In genomic region chr17:18625509-18626104, GRCh38 we compare ENCODE assay signal across 9 cellular contexts. TPM values are rescaled to one million over a fixed set of nuclear protein-coding genes. Genes with fewer than 3 reads are reported as not detected.
DNase-seq lines count a peak whose midpoint lies in the region; ATAC-seq and TF ChIP-seq lines count a peak whose summit lies in the region.
"Not testable (repeated sequence)": the region's sequence is repeated elsewhere in the genome, so short reads cannot be mapped to it uniquely, and the experiment has no call there.
"Had no signal": no experiment of that assay in that cellular context is flagged by ENCODE, and none has a peak within 500 bp of the region (broad histone marks: within the 10 kb centered on the region; RNA-seq: fewer than 3 reads in every experiment).

No MANE protein-coding gene starts in this region.

- not testable (repeated sequence) for H3K27me3 ChIP-seq in AG04450 (ENCODE audit: control insufficient read depth, insufficient read depth, low read length)

- H3K4me3 ChIP-seq in AG04450 (ENCODE audit: low read depth, low read length) = peak overlapping the region; percentile 57

- peak overlapping the region; percentile 91 for H3K27ac Mint-ChIP-seq in activated CD8-positive, alpha-beta T cell treated with anti-CD3 and anti-CD28 coated beads, Interleukin-2, amount 10 ng/mL, durations not matched to agents 7 days and 5 days
- H3K27ac Mint-ChIP-seq in dendritic cell treated with granulocyte-macrophage colony-stimulating factor and Interleukin-4, amounts not matched to agents 40 ng/mL and 50 ng/mL, for 4 days = peak overlapping the region; percentile 90

- H3K9me3 ChIP-seq in AG04450 (ENCODE audit: control insufficient read depth, insufficient read depth, low read length) = not testable (repeated sequence)

- not testable (repeated sequence) for H3K27me3 Mint-ChIP-seq in activated CD8-positive, alpha-beta T cell treated with anti-CD3 and anti-CD28 coated beads, Interleukin-2, amount 10 ng/mL, durations not matched to agents 7 days and 5 days (ENCODE audit: low read depth); dendritic cell treated with granulocyte-macrophage colony-stimulating factor and Interleukin-4, amounts not matched to agents 40 ng/mL and 50 ng/mL, for 4 days

- intact Hi-C loops in dendritic cell treated with granulocyte-macrophage colony-stimulating factor and Interleukin-4, amounts not matched to agents 40 ng/mL and 50 ng/mL, for 4 days (cut with micrococcal nuclease) = not testable (repeated sequence)

- DNase-seq in AG04450 (ENCODE audit: low read depth, low spot score) = peak; percentile 45
- DNase-seq in GM19238 (ENCODE audit: insufficient read length, low spot score) = peak; percentile 31
- DNase-seq in NOMO-1 treated with DMSO at 0.1 percent for 48 hours (lab: John Stamatoyannopoulos, UW; ENCODE audit: unreplicated experiment) = peak; percentile 51
- peak; percentile 95 for DNase-seq in activated CD8-positive, alpha-beta T cell treated with anti-CD3 and anti-CD28 coated beads, Interleukin-2, amount 10 ng/mL, durations not matched to agents 7 days and 5 days
- peak; percentile 85 for DNase-seq in left kidney (ENCODE audit: low read depth, low spot score)
- DNase-seq in stimulated activated CD4-positive, alpha-beta T cell treated with anti-CD3 and anti-CD28 coated beads, Interleukin-12 subunit alpha, Interleukin-12 subunit beta, amount 100 ng/mL, for 4 hours = peak; percentile 94

- peak; percentile 84 for TF ChIP-seq CTCF in AG04450 (IDR thresholded peaks at IDR 0.05; ENCODE audit: low read depth, low read length)

- H3K9me3 Mint-ChIP-seq in activated CD8-positive, alpha-beta T cell treated with anti-CD3 and anti-CD28 coated beads, Interleukin-2, amount 10 ng/mL, durations not matched to agents 7 days and 5 days (ENCODE audit: insufficient read depth); dendritic cell treated with granulocyte-macrophage colony-stimulating factor and Interleukin-4, amounts not matched to agents 40 ng/mL and 50 ng/mL, for 4 days: not testable (repeated sequence)

- peaks cover 10% of the 10 kb centered on the region for H3K4me1 Mint-ChIP-seq in activated CD8-positive, alpha-beta T cell treated with anti-CD3 and anti-CD28 coated beads, Interleukin-2, amount 10 ng/mL, durations not matched to agents 7 days and 5 days (ENCODE audit: low read depth)
- H3K4me1 Mint-ChIP-seq in dendritic cell treated with granulocyte-macrophage colony-stimulating factor and Interleukin-4, amounts not matched to agents 40 ng/mL and 50 ng/mL, for 4 days (ENCODE audit: low read depth) = peaks cover 12% of the 10 kb centered on the region

- peak overlapping the region; percentile 81 for H3K4me3 Mint-ChIP-seq in activated CD8-positive, alpha-beta T cell treated with anti-CD3 and anti-CD28 coated beads, Interleukin-2, amount 10 ng/mL, durations not matched to agents 7 days and 5 days
- H3K4me3 Mint-ChIP-seq in dendritic cell treated with granulocyte-macrophage colony-stimulating factor and Interleukin-4, amounts not matched to agents 40 ng/mL and 50 ng/mL, for 4 days = peak overlapping the region; percentile 80

- not testable (repeated sequence) for H3K27ac ChIP-seq in AG04450 (ENCODE audit: low read depth, low read length)

- H3K36me3 Mint-ChIP-seq in activated CD8-positive, alpha-beta T cell treated with anti-CD3 and anti-CD28 coated beads, Interleukin-2, amount 10 ng/mL, durations not matched to agents 7 days and 5 days (ENCODE audit: low read depth); dendritic cell treated with granulocyte-macrophage colony-stimulating factor and Interleukin-4, amounts not matched to agents 40 ng/mL and 50 ng/mL, for 4 days (ENCODE audit: low read depth): not testable (repeated sequence)

- ATAC-seq in HG03520 (IDR thresholded peaks at IDR 0.05; ENCODE audit: unreplicated experiment) = peak; percentile 81
- peak; percentile 96 for ATAC-seq in activated CD8-positive, alpha-beta T cell treated with anti-CD3 and anti-CD28 coated beads, Interleukin-2, amount 10 ng/mL, durations not matched to agents 7 days and 5 days

- POLR2A ChIA-PET in AG04450 (lab: Yijun Ruan, JAX); activated CD8-positive, alpha-beta T cell treated with anti-CD3 and anti-CD28 coated beads, Interleukin-2, amount 10 ng/mL, durations not matched to agents 7 days and 5 days (lab: Charles Lee): not testable (repeated sequence)

- CTCF ChIA-PET in AG04450 (lab: Charles Lee) = interaction anchor here (0.6 to 1.7 kb wide), 12 partner anchors 8 to 376 kb away, joined by 3 to 7 read pairs (median 4); partner anchors contain the start of gene PRPSAP2
- CTCF ChIA-PET in activated CD8-positive, alpha-beta T cell treated with anti-CD3 and anti-CD28 coated beads, Interleukin-2, amount 10 ng/mL, durations not matched to agents 7 days and 5 days (lab: Charles Lee) = interaction anchor here (0.6 to 2.0 kb wide), 18 partner anchors 67 to 695 kb away, joined by 3 to 8 read pairs (median 4); no protein-coding TSS in a partner anchor

RNA-seq across cellular contexts. Expression of gene TBC1D28, which starts 18.6 kb away (rescaled TPM):
- polyA plus RNA-seq in AG04450 (2011; rRNA removed) = not detected in 2 replicates
- polyA minus RNA-seq in AG04450 (2011; rRNA and poly(A)+ RNA removed) = not detected in 2 replicates
- not detected for total RNA-seq in activated CD8-positive, alpha-beta T cell treated with anti-CD3 and anti-CD28 coated beads, Interleukin-2, amount 10 ng/mL, durations not matched to agents 7 days and 5 days
- total RNA-seq: activated CD8-positive, alpha-beta memory T cell treated with anti-CD3 and anti-CD28 coated beads for 36 hours had no signal

RNA-seq across cellular contexts. Expression of gene FOXO3B, which starts 56.5 kb away (rescaled TPM):
- polyA plus RNA-seq in AG04450 (2011; rRNA removed) = 4.0 and 4.8 TPM in 2 replicates
- 9.8 and 9.9 TPM in 2 replicates for polyA minus RNA-seq in AG04450 (2011; rRNA and poly(A)+ RNA removed)
- total RNA-seq in activated CD8-positive, alpha-beta T cell treated with anti-CD3 and anti-CD28 coated beads, Interleukin-2, amount 10 ng/mL, durations not matched to agents 7 days and 5 days = 1 to 10 TPM; 4.4 to 5.8 TPM

Comparison
In these comparisons a context has a peak if more than half of its experiments do, and no peak if none do; other contexts are left out.
1. DNase-seq: peak in every context shown above with its lines; median percentile 95 in activated CD8-positive, alpha-beta T cell treated with anti-CD3 and anti-CD28 coated beads, Interleukin-2, amount 10 ng/mL, durations not matched to agents 7 days and 5 days; 94 in stimulated activated CD4-positive, alpha-beta T cell treated with anti-CD3 and anti-CD28 coated beads, Interleukin-12 subunit alpha, Interleukin-12 subunit beta, amount 100 ng/mL, for 4 hours; 85 in left kidney; 51 in NOMO-1 treated with DMSO at 0.1 percent for 48 hours; 45 in AG04450; 31 in GM19238.